Comparison of ENCODE assay signal across 21 cellular contexts in the genomic region with DNA sequence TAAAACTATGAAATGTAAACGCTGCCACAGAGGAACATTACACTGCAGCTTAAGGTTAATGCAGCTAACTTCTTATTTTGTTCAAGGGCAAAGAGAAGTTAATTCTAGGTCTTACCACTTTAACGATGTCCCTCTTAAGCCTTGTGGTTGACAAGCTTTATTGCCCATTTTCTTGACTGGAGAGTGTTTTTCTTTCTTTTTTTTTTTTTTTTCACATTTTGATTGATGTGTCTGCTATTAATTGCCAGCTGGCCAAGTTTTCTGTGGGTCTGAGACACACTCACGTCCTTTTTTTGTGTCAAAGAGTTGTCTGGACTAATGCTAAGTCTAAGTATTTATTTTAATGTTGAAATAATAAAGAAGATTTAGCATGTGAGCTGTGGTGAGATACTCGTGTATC. TPM values are rescaled to one million over a fixed set of nuclear protein-coding genes. Genes with fewer than 3 reads are reported as not detected.
DNase-seq lines count a peak whose midpoint lies in the region; ATAC-seq, FAIRE-seq and TF ChIP-seq lines count a peak whose summit lies in the region.
"Had no signal": no experiment of that assay in that cellular context is flagged by ENCODE, and none has a peak within 500 bp of the region (broad histone marks: within the 10 kb centered on the region; RNA-seq: fewer than 3 reads in every experiment).

No MANE protein-coding gene starts in this region.

- H3K9me2 ChIP-seq in neural cell (ENCODE audit: insufficient read depth, low read length): no peaks in the 10 kb centered on the region

- H3K4me3 ChIP-seq in astrocyte (ENCODE audit: insufficient read depth, low read depth, low read length): no peak overlapping the region
- no peak overlapping the region for H3K4me3 ChIP-seq in endodermal cell (ENCODE audit: low read length)
- H3K4me3 ChIP-seq in neural cell (ENCODE audit: low read length): peak overlapping the region; percentile 16
- peak overlapping the region; percentile 50 for H3K4me3 ChIP-seq in thoracic aorta
- H3K4me3 ChIP-seq: SJCRH30 had no signal

- H3K9me3 Mint-ChIP-seq in astrocyte (ENCODE audit: unreplicated experiment): no peaks in the 10 kb centered on the region
- H3K9me3 Mint-ChIP-seq in endodermal cell: no peaks in the 10 kb centered on the region
- no peaks in the 10 kb centered on the region for H3K9me3 Mint-ChIP-seq in activated naive CD4-positive, alpha-beta T cell treated with anti-CD3 and anti-CD28 coated beads for 36 hours
- H3K9me3 Mint-ChIP-seq: H9 had no signal

- no peak for FAIRE-seq in astrocyte (lab: Jason Lieb, UNC)
- FAIRE-seq: GM19239, HTR-8/SVneo had no signal

- TF ChIP-seq RAD21 in neural cell (conservative IDR thresholded peaks at IDR 0.05): no peak

- ATAC-seq in thoracic aorta (ENCODE audit: insufficient number of reproducible peaks, low FRiP score, low read depth) (peak; percentile 58), HG03025 (IDR thresholded peaks at IDR 0.05; ENCODE audit: low FRiP score, unreplicated experiment) (no peak)
- ATAC-seq: PC-3 had no signal

- 39 to 50% methylated on average over 4 of the region's 4 CpGs for WGBS in endodermal cell (ENCODE audit: insufficient coverage in 1 of 2, insufficient read length in 1 of 2), 2 experiments

- peaks cover 7% of the 10 kb centered on the region for H3K4me1 ChIP-seq in astrocyte (ENCODE audit: insufficient read depth, low read length)
- H3K4me1 ChIP-seq in endodermal cell (ENCODE audit: control insufficient read depth, insufficient read depth, low read length): peaks cover 26% of the 10 kb centered on the region
- H3K4me1 ChIP-seq in thoracic aorta (ENCODE audit: control insufficient read depth in 1 of 2, low read depth in 2 of 2): peaks cover 45 to 89% of the 10 kb centered on the region in 2 donors
- H3K4me1 ChIP-seq: SJCRH30 had no signal

- TF ChIP-seq CTCF in astrocyte (IDR thresholded peaks at IDR 0.05; ENCODE audit: insufficient read depth, low read depth, low read length): no peak
- TF ChIP-seq CTCF in endodermal cell (conservative IDR thresholded peaks at IDR 0.05): no peak
- TF ChIP-seq CTCF in neural cell (IDR thresholded peaks at IDR 0.05; ENCODE audit: poor library complexity, severe bottlenecking): no peak
- TF ChIP-seq CTCF in thoracic aorta (IDR thresholded peaks at IDR 0.05): no peak

- peaks cover 6% of the 10 kb centered on the region for H3F3A ChIP-seq in neural cell (ENCODE audit: insufficient read depth, low read length, poor library complexity, severe bottlenecking)

- no peak for TF ChIP-seq EP300 in neural cell (conservative IDR thresholded peaks at IDR 0.05; ENCODE audit: poor library complexity, severe bottlenecking)

- CTCF ChIA-PET in activated naive CD4-positive, alpha-beta T cell treated with anti-CD3 and anti-CD28 coated beads for 36 hours (lab: Charles Lee): no interaction called here

- peaks cover 6% of the 10 kb centered on the region for H3K36me3 Mint-ChIP-seq in astrocyte (ENCODE audit: low read depth, unreplicated experiment)
- no peaks in the 10 kb centered on the region for H3K36me3 Mint-ChIP-seq in endodermal cell (ENCODE audit: low read depth)
- no peaks in the 10 kb centered on the region for H3K36me3 Mint-ChIP-seq in activated naive CD4-positive, alpha-beta T cell treated with anti-CD3 and anti-CD28 coated beads for 36 hours (ENCODE audit: low read depth)

- H3K4me3 Mint-ChIP-seq in astrocyte (ENCODE audit: unreplicated experiment) (no peak overlapping the region), endodermal cell (no peak overlapping the region)
- no peak overlapping the region for H3K4me3 Mint-ChIP-seq in activated naive CD4-positive, alpha-beta T cell treated with anti-CD3 and anti-CD28 coated beads for 36 hours
- H3K4me3 Mint-ChIP-seq: H9 had no signal

- no peak overlapping the region for H3K27ac ChIP-seq in astrocyte (ENCODE audit: low read depth, low read length)
- H3K27ac ChIP-seq in endodermal cell (ENCODE audit: low read depth, low read length): peak overlapping the region; percentile 85
- no peak overlapping the region for H3K27ac ChIP-seq in neural cell (ENCODE audit: low read length)
- H3K27ac ChIP-seq in thoracic aorta: peak overlapping the region; percentile 84 to 91
- H3K27ac ChIP-seq: HL-60, RWPE1, SJCRH30 had no signal

- intact Hi-C loops in activated naive CD4-positive, alpha-beta T cell treated with anti-CD3 and anti-CD28 coated beads for 36 hours (cut with micrococcal nuclease): no loop called here

- H3K27me3 ChIP-seq in astrocyte (ENCODE audit: insufficient read depth, low read length) (no peaks in the 10 kb centered on the region), endodermal cell (ENCODE audit: control insufficient read depth, insufficient read depth, low read length, poor library complexity, severe bottlenecking) (no peaks in the 10 kb centered on the region), neural cell (ENCODE audit: insufficient read depth, low read depth, low read length) (no peaks in the 10 kb centered on the region), thoracic aorta (replicated peaks; ENCODE audit: insufficient read depth) (no peaks in the 10 kb centered on the region)
- H3K27me3 ChIP-seq: SJCRH30 had no signal

- H3K36me3 ChIP-seq in astrocyte (ENCODE audit: insufficient read depth, low read length) (no peaks in the 10 kb centered on the region), endodermal cell (ENCODE audit: control insufficient read depth, insufficient read depth, low read length) (no peaks in the 10 kb centered on the region), neural cell (ENCODE audit: insufficient read depth, low read length) (no peaks in the 10 kb centered on the region), thoracic aorta (no peaks in the 10 kb centered on the region)
- H3K36me3 ChIP-seq: SJCRH30 had no signal

- no peaks in the 10 kb centered on the region for H3K27me3 Mint-ChIP-seq in astrocyte (ENCODE audit: low read depth, unreplicated experiment)
- H3K27me3 Mint-ChIP-seq in endodermal cell (ENCODE audit: insufficient read depth): peaks cover 4% of the 10 kb centered on the region
- H3K27me3 Mint-ChIP-seq in activated naive CD4-positive, alpha-beta T cell treated with anti-CD3 and anti-CD28 coated beads for 36 hours (ENCODE audit: low read depth): no peaks in the 10 kb centered on the region

- H3K4me2 ChIP-seq in astrocyte (ENCODE audit: low read length): peak overlapping the region; percentile 26
- H3K4me2 ChIP-seq in neural cell (ENCODE audit: low read length): peak overlapping the region; percentile 12

- H3K9ac ChIP-seq in astrocyte (ENCODE audit: low read length) (no peak overlapping the region), endodermal cell (ENCODE audit: extremely low read depth, low read length, poor library complexity, severe bottlenecking) (no peak overlapping the region), neural cell (ENCODE audit: low read length) (no peak overlapping the region)

- H3K9me3 ChIP-seq in astrocyte (ENCODE audit: insufficient read depth, low read depth, low read length) (no peaks in the 10 kb centered on the region), endodermal cell (ENCODE audit: control insufficient read depth, low read length) (no peaks in the 10 kb centered on the region), neural cell (ENCODE audit: low read length) (no peaks in the 10 kb centered on the region), thoracic aorta (no peaks in the 10 kb centered on the region)
- H3K9me3 ChIP-seq: SJCRH30 had no signal

- DNase-seq in astrocyte (ENCODE audit: low read depth) (no peak), endodermal cell (no peak), thoracic aorta (ENCODE audit: low spot score) (no peak)
- DNase-seq in activated naive CD4-positive, alpha-beta T cell treated with anti-CD3 and anti-CD28 coated beads for 36 hours: no peak
- DNase-seq in stimulated activated CD8-positive, alpha-beta memory T cell treated with anti-CD3 and anti-CD28 coated beads, Interleukin-4, amount 100 ng/mL, for 48 hours: no peak
- DNase-seq: COR-L47, EL, NCI-H1105 treated with DMSO at 0.1 percent for 48 hours, NCI-H187, NCI-H446 treated with DMSO at 0.1 percent for 48 hours, NCI-H774, PC-3, SJCRH30 had no signal

- H3K79me2 ChIP-seq in astrocyte (ENCODE audit: insufficient read depth, low read length) (peaks cover 23% of the 10 kb centered on the region), neural cell (replicated peaks; ENCODE audit: insufficient read depth, low read length) (no peaks in the 10 kb centered on the region)

- H4K20me1 ChIP-seq in astrocyte (ENCODE audit: insufficient read depth, low read length) (peaks cover 8% of the 10 kb centered on the region), neural cell (ENCODE audit: insufficient read depth) (no peaks in the 10 kb centered on the region)

- H3K27ac Mint-ChIP-seq in astrocyte (ENCODE audit: unreplicated experiment) (no peak overlapping the region), endodermal cell (no peak overlapping the region)
- H3K27ac Mint-ChIP-seq in activated naive CD4-positive, alpha-beta T cell treated with anti-CD3 and anti-CD28 coated beads for 36 hours: no peak overlapping the region

- peaks cover 39% of the 10 kb centered on the region for H3K4me1 Mint-ChIP-seq in astrocyte (ENCODE audit: low read depth, unreplicated experiment)
- peaks cover 63% of the 10 kb centered on the region for H3K4me1 Mint-ChIP-seq in endodermal cell
- no peaks in the 10 kb centered on the region for H3K4me1 Mint-ChIP-seq in activated naive CD4-positive, alpha-beta T cell treated with anti-CD3 and anti-CD28 coated beads for 36 hours (ENCODE audit: low read depth)

- H2AFZ ChIP-seq in astrocyte (ENCODE audit: low read depth, low read length): no peak overlapping the region
- no peak overlapping the region for H2AFZ ChIP-seq in neural cell (ENCODE audit: low read depth, low read length)

TF ChIP-seq in neural cell, 6 proteins besides CTCF, POLR2A, EP300 and RAD21:
- no peak for TF ChIP-seq TAF1 (IDR thresholded peaks at IDR 0.05; ENCODE audit: low read depth)
- no peak for TF ChIP-seq MXI1 (conservative IDR thresholded peaks at IDR 0.05; ENCODE audit: poor library complexity, severe bottlenecking)

RNA-seq across cellular contexts. Expression of a gene that starts 34.5 kb away (rescaled TPM):
- total RNA-seq in astrocyte (59.8 and 120 TPM in 2 replicates), endodermal cell (10 to 100 TPM in 1 of 2 donors, 1 to 10 TPM in 1; 7.8 to 17.9 TPM), thoracic aorta (100 to 1,000 TPM in 1 of 2 donors, 10 to 100 TPM in 1; 71.1 to 900 TPM)
- polyA plus RNA-seq in endodermal cell (2013, experiment 1 of 2): 19.3 TPM
- 18.8 TPM for polyA plus RNA-seq in endodermal cell (2013, experiment 2 of 2)
- polyA plus RNA-seq in neural cell: 21.8 and 22.1 TPM in 2 replicates
- polyA minus RNA-seq in neural cell: 59.6 and 77.6 TPM in 2 replicates
- total RNA-seq in activated naive CD4-positive, alpha-beta T cell treated with anti-CD3 and anti-CD28 coated beads for 36 hours: not detected
- total RNA-seq: LHCN-M2 had no signal

Comparison
In these comparisons a context has a peak if more than half of its experiments do, and no peak if none do; other contexts are left out.
1. H3K27ac ChIP-seq: peak in endodermal cell (single experiment) and thoracic aorta (2 of 2); none in astrocyte (single experiment) and neural cell (single experiment).
2. H3K4me3 ChIP-seq: peak in neural cell (single experiment) and thoracic aorta (single experiment); none in astrocyte (single experiment) and endodermal cell (single experiment).
3. RNA of a gene that starts 34.5 kb away (total RNA-seq): 71.1 to 900 TPM in thoracic aorta, 59.8 to 120 TPM in astrocyte and 7.8 to 17.9 TPM in endodermal cell; not detected in activated naive CD4-positive, alpha-beta T cell treated with anti-CD3 and anti-CD28 coated beads for 36 hours; every median in the first group is over 4 times any median in the second.